8 cellular contexts compared by ENCODE assay signal in the genomic region with DNA sequence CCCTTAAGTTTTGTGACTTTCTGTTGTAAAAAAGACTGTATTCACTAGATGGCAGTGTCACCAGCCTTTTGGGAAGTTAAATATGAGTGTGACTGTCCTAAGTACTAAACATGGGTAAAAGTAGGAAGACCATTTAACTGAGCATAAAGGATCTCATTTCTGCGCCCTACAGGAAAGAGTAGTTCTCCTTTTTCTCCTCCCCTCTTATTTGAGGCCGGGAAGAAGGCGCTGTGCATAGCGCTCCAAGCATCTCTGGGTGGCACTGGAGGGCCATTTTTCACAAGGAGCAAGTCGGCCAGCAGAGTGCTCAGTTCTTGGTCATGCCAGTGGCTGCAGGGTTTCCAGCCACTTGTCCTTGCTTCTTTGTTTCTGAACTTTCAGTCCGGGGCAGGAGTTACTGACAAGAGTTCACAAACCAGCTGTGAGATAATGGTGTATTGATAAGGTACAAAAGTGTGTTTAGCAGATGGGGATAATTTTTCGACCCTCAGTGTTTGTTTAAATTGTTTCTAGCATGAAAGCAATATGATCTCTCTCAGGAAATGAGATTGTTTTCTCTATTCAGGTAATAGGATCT.
DNase-seq lines count a peak whose midpoint lies in the region; ATAC-seq and TF ChIP-seq lines count a peak whose summit lies in the region.

No MANE protein-coding gene starts in this region.

- H3F3A ChIP-seq in PC-9 (ENCODE audit: insufficient read depth, low read depth): no peaks in the 10 kb centered on the region

- CTCF ChIA-PET in PC-9 (lab: Charles Lee): no interaction called here

- intact Hi-C loops in PC-9 (cut with micrococcal nuclease; ENCODE audit: unreplicated experiment): loop anchor here (1.0 to 10.0 kb wide), 8 partner anchors 81 to 391 kb away; partner anchors contain the start of gene KANK1
- intact Hi-C loops in ascending aorta (cut with DNase I): loop anchor here (1.0 to 5.0 kb wide), 4 partner anchors 82 to 393 kb away; no protein-coding TSS in a partner anchor
- intact Hi-C loops in left ventricle myocardium inferior (cut with micrococcal nuclease): loop anchor here (5.0 kb wide), 1 partner anchor 148 kb away; no protein-coding TSS in a partner anchor
- intact Hi-C loops in posterior cingulate gyrus (cut with DNase I): loop anchor here (1.0 to 10.0 kb wide), 5 partner anchors 71 to 229 kb away; no protein-coding TSS in a partner anchor

- H3K27ac ChIP-seq in DND-41 (ENCODE audit: low read length) (peak overlapping the region; percentile 58; the same call in 1 of the 2 replicates), HL-60 (replicated peaks) (0 out of 2 replicates have a peak overlapping the region, but pooled peaks have one; percentile 2), PC-9 (no peak overlapping the region), ascending aorta (peak overlapping the region; percentile 86 to 88), left ventricle myocardium inferior (replicated peaks) (peak overlapping the region; percentile 67)

- DNase-seq in DND-41 (peak; percentile 46), GM20000 (ENCODE audit: low spot score) (peak; percentile 68), HL-60 (ENCODE audit: low read depth in 1 of 2, low spot score in 1 of 2) (peak; percentile 64 to 90), PC-9 (peak; percentile 52 to 68), ascending aorta (ENCODE audit: low spot score in 2 of 2) (peak; percentile 55 to 94), left ventricle myocardium inferior (peak; percentile 64), posterior cingulate gyrus (peak; percentile 54 to 96 (median 78)), NCI-H187 (lab: John Stamatoyannopoulos, UW) (no peak)

- H3K4me1 ChIP-seq in DND-41 (ENCODE audit: insufficient read depth, low read length) (peaks cover 9% of the 10 kb centered on the region), PC-9 (replicated peaks; ENCODE audit: insufficient read depth) (no peaks in the 10 kb centered on the region), ascending aorta (peaks cover 10 to 25% of the 10 kb centered on the region in 2 donors), left ventricle myocardium inferior (peaks cover 98% of the 10 kb centered on the region)

- no peaks in the 10 kb centered on the region for H3K36me3 ChIP-seq in DND-41 (ENCODE audit: insufficient read depth, low read length)
- no peaks in the 10 kb centered on the region for H3K36me3 ChIP-seq in PC-9 (ENCODE audit: low read depth)
- no peaks in the 10 kb centered on the region for H3K36me3 ChIP-seq in ascending aorta
- no peaks in the 10 kb centered on the region for H3K36me3 ChIP-seq in left ventricle myocardium inferior

- ATAC-seq in DND-41 (ENCODE audit: insufficient read depth, low read depth): peak; percentile 90

- peak; percentile 84 for TF ChIP-seq CTCF in DND-41 (IDR thresholded peaks at IDR 0.05; ENCODE audit: borderline replicate concordance, extremely low read depth, low read length, poor library complexity, severe bottlenecking)
- peak; percentile 57 for TF ChIP-seq CTCF in GM20000 (IDR thresholded peaks at IDR 0.05; ENCODE audit: extremely low read depth, missing control alignments)
- TF ChIP-seq CTCF in HL-60 (IDR thresholded peaks at IDR 0.05; ENCODE audit: insufficient read depth, low read length): peak; percentile 58
- TF ChIP-seq CTCF in PC-9 (conservative IDR thresholded peaks at IDR 0.05): peak; percentile 72
- TF ChIP-seq CTCF in ascending aorta (IDR thresholded peaks at IDR 0.05): peak; percentile 79 to 88 (median 82)
- TF ChIP-seq CTCF in left ventricle myocardium inferior (IDR thresholded peaks at IDR 0.05; ENCODE audit: borderline replicate concordance): peak; percentile 82

- no TSS peak for BruUV-seq in PC-9 (replicated peaks; lab: Mats Ljungman, UMichigan)

- H3K79me2 ChIP-seq in DND-41 (ENCODE audit: insufficient read depth, low read length): no peaks in the 10 kb centered on the region
- no peaks in the 10 kb centered on the region for H3K79me2 ChIP-seq in PC-9 (ENCODE audit: low read depth)

- H3K4me2 ChIP-seq in DND-41 (ENCODE audit: insufficient read depth, low read length) (no peak overlapping the region), PC-9 (no peak overlapping the region)

- H2AFZ ChIP-seq in DND-41 (ENCODE audit: low read depth, low read length) (peak overlapping the region; percentile 28; the same call in 1 of the 2 replicates), PC-9 (no peak overlapping the region)

- H4K20me1 ChIP-seq in DND-41 (ENCODE audit: insufficient read depth, low read length) (no peaks in the 10 kb centered on the region), PC-9 (ENCODE audit: insufficient read depth) (no peaks in the 10 kb centered on the region)

- no peak overlapping the region for H3K4me3 ChIP-seq in DND-41 (ENCODE audit: low read depth in 1 of 2, low read length in 2 of 2)
- no peak overlapping the region for H3K4me3 ChIP-seq in HL-60 (replicated peaks; ENCODE audit: insufficient read depth, low read length)
- no peak overlapping the region for H3K4me3 ChIP-seq in PC-9
- H3K4me3 ChIP-seq in ascending aorta: no peak overlapping the region
- H3K4me3 ChIP-seq in left ventricle myocardium inferior: peak overlapping the region; percentile 32

- H3K9me3 ChIP-seq in DND-41 (ENCODE audit: insufficient read depth, low read length, severe bottlenecking) (no peaks in the 10 kb centered on the region), PC-9 (ENCODE audit: insufficient read depth, low read depth) (no peaks in the 10 kb centered on the region), ascending aorta (no peaks in the 10 kb centered on the region), left ventricle myocardium inferior (replicated peaks) (no peaks in the 10 kb centered on the region)

- H3K27me3 ChIP-seq in DND-41 (ENCODE audit: insufficient read depth, low read length, poor library complexity): no peaks in the 10 kb centered on the region
- H3K27me3 ChIP-seq in HL-60 (ENCODE audit: insufficient read depth, poor library complexity, severe bottlenecking): no peaks in the 10 kb centered on the region
- H3K27me3 ChIP-seq in PC-9 (ENCODE audit: insufficient read depth, low read depth): no peaks in the 10 kb centered on the region
- H3K27me3 ChIP-seq in ascending aorta: no peaks in the 10 kb centered on the region
- H3K27me3 ChIP-seq in left ventricle myocardium inferior (ENCODE audit: low read depth): no peaks in the 10 kb centered on the region

- H3K9me2 ChIP-seq in PC-9 (ENCODE audit: insufficient read depth): no peaks in the 10 kb centered on the region

- no peak overlapping the region for H3K9ac ChIP-seq in DND-41 (ENCODE audit: low read depth, low read length)

- POLR2A ChIA-PET in PC-9 (lab: Charles Lee; ENCODE audit: unreplicated experiment): no interaction called here

Comparison
In these comparisons a context has a peak if more than half of its experiments do, and no peak if none do; other contexts are left out.
1. DNase-seq: peak in DND-41 (single experiment), GM20000 (single experiment), HL-60 (2 of 2), PC-9 (2 of 2), ascending aorta (2 of 2), left ventricle myocardium inferior (single experiment) and posterior cingulate gyrus (10 of 10); none in NCI-H187 (0 of 2).
2. Peak in every context shown above with its lines, with median percentiles within 50 percentile points of each other: CTCF ChIP-seq.